In the genomic region with DNA sequence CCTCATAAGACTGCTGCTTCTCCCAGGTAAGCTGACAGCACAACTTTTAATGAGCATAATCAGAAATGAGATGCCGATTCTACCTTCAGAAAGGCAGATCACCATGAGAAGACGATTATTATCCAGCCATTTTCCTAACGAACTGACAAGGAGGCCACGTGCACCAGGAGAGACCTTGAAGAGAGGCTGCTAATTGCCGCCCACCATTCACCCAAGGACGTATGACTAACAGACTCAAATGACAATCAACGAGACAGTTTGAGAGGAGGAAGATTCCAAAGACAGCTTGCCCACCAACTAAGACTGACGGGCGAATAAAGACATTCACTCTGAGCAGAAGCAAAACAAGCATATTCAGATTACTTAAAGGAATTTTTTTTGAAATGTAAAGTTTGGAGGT, we compare ENCODE assay signal across 24 cellular contexts.
DNase-seq lines count a peak whose midpoint lies in the region; ATAC-seq, FAIRE-seq and TF ChIP-seq lines count a peak whose summit lies in the region.
"Had no signal": no experiment of that assay in that cellular context is flagged by ENCODE, and none has a peak within 500 bp of the region (broad histone marks: within the 10 kb centered on the region; RNA-seq: fewer than 3 reads in every experiment).

No MANE protein-coding gene starts in this region.

- FAIRE-seq in K562 (lab: Jason Lieb, UNC), result peak; percentile 40
- FAIRE-seq: A549, GM12891, GM18507 had no signal

- ATAC-seq in GM23338 (no peak), K562 (no peak), HG02973 (IDR thresholded peaks at IDR 0.05; ENCODE audit: unreplicated experiment) (no peak), HG02588 (IDR thresholded peaks at IDR 0.05; ENCODE audit: unreplicated experiment) (no peak)
- ATAC-seq: A549, HCT116 had no signal

- H2AFZ ChIP-seq in GM23338 (peak overlapping the region; percentile 74; the same call in 1 of the 2 replicates), K562 (ENCODE audit: low read depth, low read length) (no peak overlapping the region), neural cell (ENCODE audit: low read depth, low read length) (no peak overlapping the region)

- H3K9me3 ChIP-seq in K562 (replicated peaks; ENCODE audit: control insufficient read depth, insufficient read depth, low read depth, low read length) (no peaks in the 10 kb centered on the region), neural cell (ENCODE audit: low read length) (no peaks in the 10 kb centered on the region)
- H3K9me3 ChIP-seq: A549; BE2C; BLaER1 treated with 17β-estradiol and CSF1 and Interleukin-3, amounts not matched to agents 10 nM and 100 nM had no signal

- intact Hi-C loops in K562 (cut with micrococcal nuclease) (no loop called here), head of caudate nucleus (cut with DNase I) (no loop called here)
- intact Hi-C loops in activated naive CD4-positive, alpha-beta T cell treated with anti-CD3 and anti-CD28 coated beads for 36 hours (cut with micrococcal nuclease), result no loop called here

- DNase-seq in GM23338 (ENCODE audit: low spot score) (peak; percentile 30), K562 (ENCODE audit: extremely low read depth in 1 of 4, low spot score in 3 of 4) (no peak), head of caudate nucleus (peak; percentile 8 to 86 (median 58)), SKM-1 (lab: John Stamatoyannopoulos, UW; ENCODE audit: unreplicated experiment) (no peak)
- no peak for DNase-seq in activated naive CD4-positive, alpha-beta T cell treated with anti-CD3 and anti-CD28 coated beads for 36 hours
- DNase-seq: 8988T; ACHN; AML-193; BE2C; Calu3; CD4-positive, alpha-beta memory T cell; COR-L47; DMS53; DMS79 treated with DMSO at 0.1 percent for 48 hours; GF-D8; H9 had no signal

- H3K9ac ChIP-seq in K562 (ENCODE audit: insufficient read depth in 1 of 2, low read depth in 2 of 2, low read length in 2 of 2), result no peak overlapping the region
- H3K9ac ChIP-seq in neural cell (ENCODE audit: low read length), result no peak overlapping the region
- H3K9ac ChIP-seq: BLaER1 treated with 17β-estradiol and CSF1 and Interleukin-3, amounts not matched to agents 10 nM and 100 nM had no signal

- H3K27me3 ChIP-seq in GM23338 (ENCODE audit: insufficient read depth), result no peaks in the 10 kb centered on the region
- no peaks in the 10 kb centered on the region for H3K27me3 ChIP-seq in K562 (ENCODE audit: control insufficient read depth in 2 of 2, insufficient read depth in 2 of 2, low read length in 2 of 2)
- no peaks in the 10 kb centered on the region for H3K27me3 ChIP-seq in neural cell (ENCODE audit: insufficient read depth, low read depth, low read length)
- H3K27me3 ChIP-seq: BE2C; BLaER1 treated with 17β-estradiol and CSF1 and Interleukin-3, amounts not matched to agents 10 nM and 100 nM had no signal

- no peaks in the 10 kb centered on the region for H3K9me1 ChIP-seq in K562 (ENCODE audit: control insufficient read depth, insufficient read depth, low read length)

- in situ Hi-C loops in K562 (cut with MboI), result no loop called here

- H3K4me3 ChIP-seq in GM23338, result no peak overlapping the region
- no peak overlapping the region for H3K4me3 ChIP-seq in K562
- H3K4me3 ChIP-seq in neural cell (ENCODE audit: low read length), result no peak overlapping the region
- H3K4me3 ChIP-seq: A549; BLaER1 treated with 17β-estradiol and CSF1 and Interleukin-3, amounts not matched to agents 10 nM and 100 nM had no signal

- H3K9me2 ChIP-seq in GM23338 (ENCODE audit: insufficient read depth) (no peaks in the 10 kb centered on the region; the same call in 1 of the 2 replicates), neural cell (ENCODE audit: insufficient read depth, low read length) (no peaks in the 10 kb centered on the region)

- H3K4me2 ChIP-seq in GM23338 (no peak overlapping the region), K562 (ENCODE audit: insufficient read depth, low read length) (no peak overlapping the region), neural cell (ENCODE audit: low read length) (no peak overlapping the region)
- H3K4me2 ChIP-seq: A549; BLaER1 treated with 17β-estradiol and CSF1 and Interleukin-3, amounts not matched to agents 10 nM and 100 nM had no signal

- WGBS in K562 (ENCODE audit: insufficient coverage, low coverage, missing lambda C conversion rate), result 8% methylated on average over 9 of the region's 9 CpGs

- 0 out of 2 replicates have a peak overlapping the region, but pooled peaks have one; percentile 8 for H3K27ac Mint-ChIP-seq in GM23338
- H3K27ac Mint-ChIP-seq in activated naive CD4-positive, alpha-beta T cell treated with anti-CD3 and anti-CD28 coated beads for 36 hours, result no peak overlapping the region
- H3K27ac Mint-ChIP-seq: CD4-positive, alpha-beta memory T cell had no signal

- no peak overlapping the region for H3K4me3 Mint-ChIP-seq in GM23338
- H3K4me3 Mint-ChIP-seq in activated naive CD4-positive, alpha-beta T cell treated with anti-CD3 and anti-CD28 coated beads for 36 hours, result no peak overlapping the region
- H3K4me3 Mint-ChIP-seq: CD4-positive, alpha-beta memory T cell; H9 had no signal

- peaks cover 2% of the 10 kb centered on the region for H3K27me3 Mint-ChIP-seq in GM23338 (ENCODE audit: insufficient read depth, low read depth, poor library complexity)
- peaks cover under 1% of the 10 kb centered on the region for H3K27me3 Mint-ChIP-seq in activated naive CD4-positive, alpha-beta T cell treated with anti-CD3 and anti-CD28 coated beads for 36 hours (ENCODE audit: low read depth)

- CTCF ChIA-PET in K562 (lab: Yijun Ruan, JAX; ENCODE audit: low intra/inter-chr PET ratio), result no interaction called here
- CTCF ChIA-PET in activated naive CD4-positive, alpha-beta T cell treated with anti-CD3 and anti-CD28 coated beads for 36 hours (lab: Charles Lee), result no interaction called here

- H3K36me3 Mint-ChIP-seq in GM23338 (ENCODE audit: low read depth), result peaks cover 2% of the 10 kb centered on the region; the same call in 1 of the 3 replicates
- no peaks in the 10 kb centered on the region for H3K36me3 Mint-ChIP-seq in activated naive CD4-positive, alpha-beta T cell treated with anti-CD3 and anti-CD28 coated beads for 36 hours (ENCODE audit: low read depth)
- H3K36me3 Mint-ChIP-seq: CD4-positive, alpha-beta memory T cell had no signal

- H3K4me1 ChIP-seq in GM23338 (ENCODE audit: insufficient read depth) (peaks cover 8% of the 10 kb centered on the region), K562 (replicated peaks in 1 of 2; ENCODE audit: control insufficient read depth in 2 of 2, insufficient read depth in 2 of 2, low read length in 2 of 2) (no peaks in the 10 kb centered on the region)
- H3K4me1 ChIP-seq: A549; BE2C; BLaER1 treated with 17β-estradiol and CSF1 and Interleukin-3, amounts not matched to agents 10 nM and 100 nM had no signal

- TF ChIP-seq EP300 in K562 (IDR thresholded peaks at IDR 0.05; ENCODE audit: low read length), result no peak
- TF ChIP-seq EP300 in neural cell (conservative IDR thresholded peaks at IDR 0.05; ENCODE audit: poor library complexity, severe bottlenecking), result peak; percentile 34

- H3K79me2 ChIP-seq in GM23338 (replicated peaks; ENCODE audit: insufficient read depth) (no peaks in the 10 kb centered on the region), K562 (ENCODE audit: control insufficient read depth, insufficient read depth, low read length) (no peaks in the 10 kb centered on the region), neural cell (replicated peaks; ENCODE audit: insufficient read depth, low read length) (no peaks in the 10 kb centered on the region)

- no peak for TF ChIP-seq POLR2A in K562 (conservative IDR thresholded peaks at IDR 0.05)

- H3F3A ChIP-seq in GM23338 (replicated peaks; ENCODE audit: low read depth), result no peaks in the 10 kb centered on the region
- no peaks in the 10 kb centered on the region for H3F3A ChIP-seq in neural cell (ENCODE audit: insufficient read depth, low read length, poor library complexity, severe bottlenecking)

- H4K20me1 ChIP-seq in GM23338 (replicated peaks; ENCODE audit: insufficient read depth) (no peaks in the 10 kb centered on the region), K562 (replicated peaks; ENCODE audit: control insufficient read depth, insufficient read depth, low read length) (no peaks in the 10 kb centered on the region), neural cell (ENCODE audit: insufficient read depth) (no peaks in the 10 kb centered on the region)
- H4K20me1 ChIP-seq: BLaER1 treated with 17β-estradiol and CSF1 and Interleukin-3, amounts not matched to agents 10 nM and 100 nM had no signal

- TF ChIP-seq RAD21 in K562 (CRISPR knock-in tag; conservative IDR thresholded peaks at IDR 0.05 in 1 of 2, IDR thresholded peaks at IDR 0.05 in 1 of 2) (no peak), neural cell (conservative IDR thresholded peaks at IDR 0.05) (no peak)

- H3K9me3 Mint-ChIP-seq in GM23338, result peaks cover 3% of the 10 kb centered on the region; the same call in 1 of the 3 replicates
- H3K9me3 Mint-ChIP-seq in activated naive CD4-positive, alpha-beta T cell treated with anti-CD3 and anti-CD28 coated beads for 36 hours, result no peaks in the 10 kb centered on the region
- H3K9me3 Mint-ChIP-seq: H9 had no signal

- POLR2A ChIA-PET in K562 (lab: Yijun Ruan, JAX), result no interaction called here

- H3K4me1 Mint-ChIP-seq in GM23338, result peaks cover 6% of the 10 kb centered on the region
- no peaks in the 10 kb centered on the region for H3K4me1 Mint-ChIP-seq in activated naive CD4-positive, alpha-beta T cell treated with anti-CD3 and anti-CD28 coated beads for 36 hours (ENCODE audit: low read depth)
- H3K4me1 Mint-ChIP-seq: CD4-positive, alpha-beta memory T cell had no signal

- no TSS peak for BruUV-seq in K562 (replicated peaks; lab: Mats Ljungman, UMichigan)

- TF ChIP-seq CTCF in GM23338 (conservative IDR thresholded peaks at IDR 0.05; ENCODE audit: low read depth in 2 of 2) (no peak), K562 (IDR thresholded peaks at IDR 0.05 in 2 of 3, conservative IDR thresholded peaks at IDR 0.05 in 1 of 3; ENCODE audit: insufficient read depth in 2 of 3, low read depth in 1 of 3, low read length in 3 of 3) (no peak), neural cell (IDR thresholded peaks at IDR 0.05; ENCODE audit: poor library complexity, severe bottlenecking) (no peak)

- H3K36me3 ChIP-seq in GM23338 (ENCODE audit: insufficient read depth) (no peaks in the 10 kb centered on the region), K562 (ENCODE audit: control insufficient read depth, insufficient read depth, low read length) (no peaks in the 10 kb centered on the region), neural cell (ENCODE audit: insufficient read depth, low read length) (no peaks in the 10 kb centered on the region)
- H3K36me3 ChIP-seq: BE2C; BLaER1 treated with 17β-estradiol and CSF1 and Interleukin-3, amounts not matched to agents 10 nM and 100 nM had no signal

- H3K27ac ChIP-seq in GM23338 (ENCODE audit: low read depth), result no peak overlapping the region
- H3K27ac ChIP-seq in K562 (ENCODE audit: extremely low read depth, low read depth, low read length), result no peak overlapping the region
- peak overlapping the region; percentile 18 for H3K27ac ChIP-seq in neural cell (ENCODE audit: low read length)
- H3K27ac ChIP-seq: A549; BLaER1 treated with 17β-estradiol and CSF1 and Interleukin-3, amounts not matched to agents 10 nM and 100 nM had no signal

TF ChIP-seq in neural cell, 6 proteins besides CTCF, POLR2A, EP300 and RAD21 (continues in another document):
- TF ChIP-seq EZH2 (IDR thresholded peaks at IDR 0.05; ENCODE audit: borderline replicate concordance, insufficient read depth, low read length, poor library complexity, severe bottlenecking) (no peak), SMC3 (conservative IDR thresholded peaks at IDR 0.05; ENCODE audit: poor library complexity) (no peak), TAF1 (IDR thresholded peaks at IDR 0.05; ENCODE audit: low read depth) (no peak)

Comparison
In these comparisons a context has a peak if more than half of its experiments do, and no peak if none do; other contexts are left out.
1. DNase-seq: peak in GM23338 (single experiment) and head of caudate nucleus (42 of 42); none in K562 (0 of 4), SKM-1 (single experiment) and activated naive CD4-positive, alpha-beta T cell treated with anti-CD3 and anti-CD28 coated beads for 36 hours (single experiment).